19 cellular contexts compared by ENCODE assay signal in genomic region chr5:154780128-154780527, GRCh38. TPM values are rescaled to one million over a fixed set of nuclear protein-coding genes. Genes with fewer than 3 reads are reported as not detected.
DNase-seq lines count a peak whose midpoint lies in the region; ATAC-seq lines count a peak whose summit lies in the region.
"Had no signal": no experiment of that assay in that cellular context is flagged by ENCODE, and none has a peak within 500 bp of the region (broad histone marks: within the 10 kb centered on the region; RNA-seq: fewer than 3 reads in every experiment).

No MANE protein-coding gene starts in this region.

- no peak overlapping the region for H3K14ac ChIP-seq in neuronal stem cell (ENCODE audit: low read length)

- no peak for DNase-seq in activated CD4-positive, alpha-beta T cell treated with anti-CD3 and anti-CD28 coated beads for 36 hours
- no peak for DNase-seq in activated CD4-positive, alpha-beta T cell treated with anti-CD3 and anti-CD28 coated beads, Interleukin-2, amount 50 U/mL, for 48 hours
- no peak for DNase-seq in activated CD8-positive, alpha-beta T cell treated with anti-CD3 and anti-CD28 coated beads, Interleukin-2, amount 10 ng/mL, durations not matched to agents 7 days and 5 days
- DNase-seq in neuronal stem cell (ENCODE audit: low spot score) (no peak), SIG-M5 (lab: John Stamatoyannopoulos, UW) (no peak), NCI-H1048 (lab: John Stamatoyannopoulos, UW) (no peak)
- DNase-seq: activated CD4-positive, alpha-beta T cell treated with anti-CD3 and anti-CD28 coated beads for 4 hours; activated naive CD4-positive, alpha-beta T cell treated with anti-CD3 and anti-CD28 coated beads, Interleukin-2, amount 10 ng/mL, durations not matched to agents 7 days and 5 days; H7; MV-4-11; NCI-H345; PC-3; T-cell had no signal

- POLR2A ChIA-PET in activated CD4-positive, alpha-beta T cell treated with anti-CD3 and anti-CD28 coated beads for 36 hours (lab: Charles Lee), result interaction anchor here (0.7 kb wide), 1 partner anchor 89 kb away, joined by 3 read pairs; no protein-coding TSS in a partner anchor
- POLR2A ChIA-PET in activated CD8-positive, alpha-beta T cell treated with anti-CD3 and anti-CD28 coated beads, Interleukin-2, amount 10 ng/mL, durations not matched to agents 7 days and 5 days (lab: Charles Lee), result no interaction called here

- H2BK12ac ChIP-seq in neuronal stem cell (ENCODE audit: low read length), result no peak overlapping the region

- H3K27ac Mint-ChIP-seq in activated CD4-positive, alpha-beta T cell treated with anti-CD3 and anti-CD28 coated beads for 36 hours, result peak overlapping the region; percentile 77
- H3K27ac Mint-ChIP-seq in activated CD8-positive, alpha-beta T cell treated with anti-CD3 and anti-CD28 coated beads, Interleukin-2, amount 10 ng/mL, durations not matched to agents 7 days and 5 days, result peak overlapping the region; percentile 29
- H3K27ac Mint-ChIP-seq: activated naive CD4-positive, alpha-beta T cell treated with anti-CD3 and anti-CD28 coated beads, Interleukin-2, amount 10 ng/mL, durations not matched to agents 7 days and 5 days; neural progenitor cell had no signal

- no peak for ATAC-seq in activated CD4-positive, alpha-beta T cell treated with anti-CD3 and anti-CD28 coated beads for 36 hours
- peak; percentile 45 for ATAC-seq in GM21529 (IDR thresholded peaks at IDR 0.05; ENCODE audit: unreplicated experiment)
- ATAC-seq in activated CD8-positive, alpha-beta T cell treated with anti-CD3 and anti-CD28 coated beads, Interleukin-2, amount 10 ng/mL, durations not matched to agents 7 days and 5 days, result no peak
- ATAC-seq in GM21717 (IDR thresholded peaks at IDR 0.05; ENCODE audit: unreplicated experiment), result no peak
- ATAC-seq: left lobe of liver, PC-3, T-cell had no signal

- intact Hi-C loops in activated CD4-positive, alpha-beta T cell treated with anti-CD3 and anti-CD28 coated beads for 36 hours (cut with DNase I, micrococcal nuclease), result no loop called here

- no peak overlapping the region for H2BK5ac ChIP-seq in neuronal stem cell (ENCODE audit: low read length)

- peaks cover 74% of the 10 kb centered on the region for H3K4me1 Mint-ChIP-seq in activated CD4-positive, alpha-beta T cell treated with anti-CD3 and anti-CD28 coated beads for 36 hours
- H3K4me1 Mint-ChIP-seq in activated CD8-positive, alpha-beta T cell treated with anti-CD3 and anti-CD28 coated beads, Interleukin-2, amount 10 ng/mL, durations not matched to agents 7 days and 5 days (ENCODE audit: low read depth), result peaks cover 49% of the 10 kb centered on the region

- H2BK120ac ChIP-seq in neuronal stem cell (ENCODE audit: low read depth, low read length), result no peak overlapping the region

- no peak overlapping the region for H3K4me3 Mint-ChIP-seq in activated CD4-positive, alpha-beta T cell treated with anti-CD3 and anti-CD28 coated beads for 36 hours
- H3K4me3 Mint-ChIP-seq in activated CD8-positive, alpha-beta T cell treated with anti-CD3 and anti-CD28 coated beads, Interleukin-2, amount 10 ng/mL, durations not matched to agents 7 days and 5 days, result no peak overlapping the region
- H3K4me3 Mint-ChIP-seq: activated naive CD4-positive, alpha-beta T cell treated with anti-CD3 and anti-CD28 coated beads, Interleukin-2, amount 10 ng/mL, durations not matched to agents 7 days and 5 days; neural progenitor cell had no signal

- no peaks in the 10 kb centered on the region for H3K9me3 Mint-ChIP-seq in activated CD4-positive, alpha-beta T cell treated with anti-CD3 and anti-CD28 coated beads for 36 hours (ENCODE audit: low read depth)
- no peaks in the 10 kb centered on the region for H3K9me3 Mint-ChIP-seq in activated CD8-positive, alpha-beta T cell treated with anti-CD3 and anti-CD28 coated beads, Interleukin-2, amount 10 ng/mL, durations not matched to agents 7 days and 5 days (ENCODE audit: insufficient read depth)
- H3K9me3 Mint-ChIP-seq: activated naive CD4-positive, alpha-beta T cell treated with anti-CD3 and anti-CD28 coated beads, Interleukin-2, amount 10 ng/mL, durations not matched to agents 7 days and 5 days; neural progenitor cell; T-cell had no signal

- H2AK5ac ChIP-seq in neuronal stem cell (ENCODE audit: low read depth, low read length), result no peak overlapping the region

- WGBS in neuronal stem cell (ENCODE audit: extremely low coverage in 2 of 2, insufficient read length in 2 of 2, insufficient replicate concordance in 1 of 2), 2 donors, result no CpG with 5 or more reads among the region's 1 CpG

- peaks cover 7 to 27% of the 10 kb centered on the region in 2 donors for H3K4me1 ChIP-seq in neuronal stem cell (ENCODE audit: control insufficient read depth in 2 of 2, insufficient read depth in 1 of 2, low read depth in 1 of 2, low read length in 2 of 2)

- H3K4me3 ChIP-seq in neuronal stem cell (ENCODE audit: low read length in 2 of 2), result no peak overlapping the region
- H3K4me3 ChIP-seq: neural progenitor cell had no signal

- H3K27ac ChIP-seq in neuronal stem cell (replicated peaks; ENCODE audit: low read length), result no peak overlapping the region
- H3K27ac ChIP-seq: 22Rv1, epithelial cell of prostate, neural progenitor cell had no signal

- no peak overlapping the region for H4K91ac ChIP-seq in neuronal stem cell (ENCODE audit: low read depth, low read length, poor library complexity)

- H3K9me3 ChIP-seq in neuronal stem cell (replicated peaks in 1 of 2; ENCODE audit: control insufficient read depth in 2 of 2, insufficient read depth in 1 of 2, low read depth in 1 of 2, low read length in 2 of 2), result no peaks in the 10 kb centered on the region

- H3K27me3 ChIP-seq in neuronal stem cell (ENCODE audit: control insufficient read depth in 3 of 3, insufficient read depth in 3 of 3, low read depth in 1 of 3, low read length in 3 of 3), result no peaks in the 10 kb centered on the region
- H3K27me3 ChIP-seq: neural progenitor cell had no signal

- peaks cover 5% of the 10 kb centered on the region for H3K36me3 Mint-ChIP-seq in activated CD4-positive, alpha-beta T cell treated with anti-CD3 and anti-CD28 coated beads for 36 hours (ENCODE audit: low read depth)
- peaks cover 13% of the 10 kb centered on the region for H3K36me3 Mint-ChIP-seq in activated CD8-positive, alpha-beta T cell treated with anti-CD3 and anti-CD28 coated beads, Interleukin-2, amount 10 ng/mL, durations not matched to agents 7 days and 5 days (ENCODE audit: low read depth)

- H4K8ac ChIP-seq in neuronal stem cell (ENCODE audit: low read depth, low read length), result no peak overlapping the region

- no peaks in the 10 kb centered on the region for H3K27me3 Mint-ChIP-seq in activated CD4-positive, alpha-beta T cell treated with anti-CD3 and anti-CD28 coated beads for 36 hours
- no peaks in the 10 kb centered on the region for H3K27me3 Mint-ChIP-seq in activated CD8-positive, alpha-beta T cell treated with anti-CD3 and anti-CD28 coated beads, Interleukin-2, amount 10 ng/mL, durations not matched to agents 7 days and 5 days (ENCODE audit: low read depth)
- H3K27me3 Mint-ChIP-seq: activated naive CD4-positive, alpha-beta T cell treated with anti-CD3 and anti-CD28 coated beads, Interleukin-2, amount 10 ng/mL, durations not matched to agents 7 days and 5 days; T-cell had no signal

- H3K79me1 ChIP-seq in neuronal stem cell (ENCODE audit: low read depth, low read length), result peaks cover 9% of the 10 kb centered on the region

- H3K9ac ChIP-seq in neuronal stem cell (ENCODE audit: low read depth, low read length, poor library complexity), result peak overlapping the region; percentile 1
- H3K9ac ChIP-seq: neural progenitor cell had no signal

- no peak overlapping the region for H2AFZ ChIP-seq in neuronal stem cell (ENCODE audit: low read length)
- H2AFZ ChIP-seq: neural progenitor cell had no signal

- no peak overlapping the region for H3K4ac ChIP-seq in neuronal stem cell (ENCODE audit: low read length)

- no peak overlapping the region for H3K4me2 ChIP-seq in neuronal stem cell (ENCODE audit: insufficient read depth, low read length, poor library complexity, severe bottlenecking)
- H3K4me2 ChIP-seq: neural progenitor cell had no signal

- no peak overlapping the region for H2BK15ac ChIP-seq in neuronal stem cell (ENCODE audit: low read length)

- no peak overlapping the region for H3K23ac ChIP-seq in neuronal stem cell (ENCODE audit: low read depth, low read length, poor library complexity)

- CTCF ChIA-PET in activated CD4-positive, alpha-beta T cell treated with anti-CD3 and anti-CD28 coated beads for 36 hours (lab: Charles Lee), result interaction anchor here (0.6 kb wide), 1 partner anchor 56 kb away, joined by 4 read pairs; no protein-coding TSS in a partner anchor
- CTCF ChIA-PET in activated CD8-positive, alpha-beta T cell treated with anti-CD3 and anti-CD28 coated beads, Interleukin-2, amount 10 ng/mL, durations not matched to agents 7 days and 5 days (lab: Charles Lee), result interaction anchor here (1.2 kb wide), 1 partner anchor 10 kb away, joined by 4 read pairs; no protein-coding TSS in a partner anchor

- peaks cover 0 to 24% of the 10 kb centered on the region in 2 donors for H3K36me3 ChIP-seq in neuronal stem cell (replicated peaks in 1 of 2; ENCODE audit: control insufficient read depth in 2 of 2, insufficient read depth in 2 of 2, low read length in 2 of 2)
- H3K36me3 ChIP-seq: neural progenitor cell had no signal

- H3K18ac ChIP-seq in neuronal stem cell (ENCODE audit: low read length), result no peak overlapping the region

RNA-seq across cellular contexts. Expression of gene LARP1, which starts 25.0 kb away (rescaled TPM):
- 100 to 1,000 TPM; 225 to 339 TPM for total RNA-seq in activated CD4-positive, alpha-beta T cell treated with anti-CD3 and anti-CD28 coated beads for 36 hours
- total RNA-seq in activated CD8-positive, alpha-beta T cell treated with anti-CD3 and anti-CD28 coated beads, Interleukin-2, amount 10 ng/mL, durations not matched to agents 7 days and 5 days, result 100 to 1,000 TPM; 201 to 208 TPM
- polyA plus RNA-seq in neuronal stem cell (2013, experiment 1 of 2), result 96.5 TPM
- polyA plus RNA-seq in neuronal stem cell (2013, experiment 2 of 2), result 92.3 TPM
